In the genomic region with DNA sequence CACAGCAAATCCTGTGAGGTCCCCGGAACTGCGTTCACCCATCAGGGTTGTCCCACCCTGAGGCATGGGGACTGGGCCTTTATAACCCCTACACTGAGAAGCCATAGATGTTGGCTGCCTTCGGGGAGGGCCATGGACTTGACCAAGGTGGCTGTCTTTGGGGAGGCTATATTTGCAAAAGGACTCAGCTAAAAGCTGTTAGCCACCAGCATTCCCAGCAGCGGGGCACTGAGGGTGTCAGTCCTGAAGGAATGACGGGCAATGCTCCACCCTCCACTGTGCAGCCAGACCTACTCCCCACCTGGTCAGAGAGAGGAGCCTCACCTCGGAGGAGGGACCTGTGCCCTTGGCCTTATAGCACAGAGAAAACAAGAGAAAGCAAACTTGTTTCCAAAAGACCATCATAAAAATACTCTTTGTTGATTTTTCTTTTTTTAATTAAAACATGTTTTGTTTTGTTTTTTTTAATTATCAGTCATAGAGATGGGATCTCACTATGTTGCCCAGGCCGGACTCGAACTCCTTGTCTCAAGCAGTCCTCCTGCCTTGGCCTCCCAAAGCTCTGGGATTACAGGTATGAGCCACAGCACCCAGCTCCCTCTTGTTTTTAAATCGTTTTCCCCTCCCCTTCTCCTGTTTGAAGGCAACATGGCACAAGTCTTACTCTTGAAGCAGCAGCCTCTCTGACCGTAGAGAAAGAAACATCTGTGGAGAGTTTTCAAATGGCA, we compare ENCODE assay signal across 1 cellular context.
TF ChIP-seq lines count a peak whose summit lies in the region.

No MANE protein-coding gene starts in this region.

TF ChIP-seq in IMR-90, 13 proteins besides CTCF, POLR2A, EP300 and RAD21:
- no peak for TF ChIP-seq CHD1 (IDR thresholded peaks at IDR 0.05; ENCODE audit: low read depth, low read length)
- TF ChIP-seq MXI1 (IDR thresholded peaks at IDR 0.05; ENCODE audit: borderline replicate concordance, low read depth, low read length), result no peak
- TF ChIP-seq, protein P1, sequence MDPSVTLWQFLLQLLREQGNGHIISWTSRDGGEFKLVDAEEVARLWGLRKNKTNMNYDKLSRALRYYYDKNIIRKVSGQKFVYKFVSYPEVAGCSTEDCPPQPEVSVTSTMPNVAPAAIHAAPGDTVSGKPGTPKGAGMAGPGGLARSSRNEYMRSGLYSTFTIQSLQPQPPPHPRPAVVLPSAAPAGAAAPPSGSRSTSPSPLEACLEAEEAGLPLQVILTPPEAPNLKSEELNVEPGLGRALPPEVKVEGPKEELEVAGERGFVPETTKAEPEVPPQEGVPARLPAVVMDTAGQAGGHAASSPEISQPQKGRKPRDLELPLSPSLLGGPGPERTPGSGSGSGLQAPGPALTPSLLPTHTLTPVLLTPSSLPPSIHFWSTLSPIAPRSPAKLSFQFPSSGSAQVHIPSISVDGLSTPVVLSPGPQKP (IDR thresholded peaks at IDR 0.05; ENCODE audit: borderline replicate concordance, low read depth, low read length), result no peak
- TF ChIP-seq NFE2L2 (IDR thresholded peaks at IDR 0.05; ENCODE audit: low read depth, low read length), result no peak
- TF ChIP-seq CEBPB (IDR thresholded peaks at IDR 0.05; ENCODE audit: low read depth, low read length), result no peak
- TF ChIP-seq RFX5 (IDR thresholded peaks at IDR 0.05; ENCODE audit: low read depth, low read length), result no peak
- TF ChIP-seq, protein P2, sequence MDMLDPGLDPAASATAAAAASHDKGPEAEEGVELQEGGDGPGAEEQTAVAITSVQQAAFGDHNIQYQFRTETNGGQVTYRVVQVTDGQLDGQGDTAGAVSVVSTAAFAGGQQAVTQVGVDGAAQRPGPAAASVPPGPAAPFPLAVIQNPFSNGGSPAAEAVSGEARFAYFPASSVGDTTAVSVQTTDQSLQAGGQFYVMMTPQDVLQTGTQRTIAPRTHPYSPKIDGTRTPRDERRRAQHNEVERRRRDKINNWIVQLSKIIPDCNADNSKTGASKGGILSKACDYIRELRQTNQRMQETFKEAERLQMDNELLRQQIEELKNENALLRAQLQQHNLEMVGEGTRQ (IDR thresholded peaks at IDR 0.05; ENCODE audit: low read depth, low read length), result no peak
- no peak for TF ChIP-seq SMC3 (IDR thresholded peaks at IDR 0.05; ENCODE audit: low read depth, low read length)
- no peak for TF ChIP-seq RCOR1 (IDR thresholded peaks at IDR 0.05; ENCODE audit: insufficient replicate concordance, low read length)
- TF ChIP-seq MAZ (IDR thresholded peaks at IDR 0.05; ENCODE audit: borderline replicate concordance, low read depth, low read length), result no peak
- TF ChIP-seq MAFK (IDR thresholded peaks at IDR 0.05; ENCODE audit: low read depth, low read length), result no peak
- no peak for TF ChIP-seq FOS (IDR thresholded peaks at IDR 0.05; ENCODE audit: low read depth, low read length)
- no peak for TF ChIP-seq BHLHE40 (IDR thresholded peaks at IDR 0.05; ENCODE audit: low read depth, low read length)
